ENCODE assay signal across 1 cellular context in the genomic region with DNA sequence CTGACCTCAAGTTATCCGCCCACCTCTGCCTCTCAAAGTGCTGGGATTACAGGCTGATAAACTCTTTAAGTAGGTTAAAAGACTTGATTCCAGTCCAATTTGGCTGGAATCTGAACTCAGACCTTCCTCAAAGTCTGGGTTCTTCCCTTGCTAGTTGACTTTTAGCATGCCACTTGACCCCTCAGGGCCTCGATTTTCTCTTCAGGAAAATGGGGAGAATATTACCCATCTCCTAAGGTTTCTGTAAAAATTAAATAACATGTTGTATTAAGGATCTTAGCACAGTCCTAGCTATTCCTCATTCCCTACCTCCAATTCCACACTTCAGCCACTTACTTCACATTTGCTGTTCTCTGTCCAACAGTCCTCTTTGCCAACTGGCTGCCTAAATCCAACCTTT.
TF ChIP-seq lines count a peak whose summit lies in the region.

No MANE protein-coding gene starts in this region.

TF ChIP-seq in HEK293T, 16 proteins besides CTCF, POLR2A, EP300 and RAD21:
- TF ChIP-seq ZNF384 (IDR thresholded peaks at IDR 0.05) = no peak
- TF ChIP-seq ELF4 (IDR thresholded peaks at IDR 0.05) = no peak
- no peak for TF ChIP-seq LEF1 (IDR thresholded peaks at IDR 0.05; ENCODE audit: borderline replicate concordance)
- no peak for TF ChIP-seq TARDBP (IDR thresholded peaks at IDR 0.05)
- no peak for TF ChIP-seq L3MBTL2 (conservative IDR thresholded peaks at IDR 0.05)
- no peak for TF ChIP-seq CTBP1 (IDR thresholded peaks at IDR 0.05; ENCODE audit: borderline replicate concordance)
- no peak for TF ChIP-seq NFRKB (IDR thresholded peaks at IDR 0.05)
- TF ChIP-seq ARNT (IDR thresholded peaks at IDR 0.05) = no peak
- TF ChIP-seq BHLHE40 (IDR thresholded peaks at IDR 0.05; ENCODE audit: borderline replicate concordance) = no peak
- no peak for TF ChIP-seq FOXM1 (IDR thresholded peaks at IDR 0.05; ENCODE audit: borderline replicate concordance)
- no peak for TF ChIP-seq HDGF (IDR thresholded peaks at IDR 0.05; ENCODE audit: borderline replicate concordance)
- TF ChIP-seq FOXK2 (IDR thresholded peaks at IDR 0.05) = no peak
- TF ChIP-seq SP1 (IDR thresholded peaks at IDR 0.05) = no peak
